In the genomic region with DNA sequence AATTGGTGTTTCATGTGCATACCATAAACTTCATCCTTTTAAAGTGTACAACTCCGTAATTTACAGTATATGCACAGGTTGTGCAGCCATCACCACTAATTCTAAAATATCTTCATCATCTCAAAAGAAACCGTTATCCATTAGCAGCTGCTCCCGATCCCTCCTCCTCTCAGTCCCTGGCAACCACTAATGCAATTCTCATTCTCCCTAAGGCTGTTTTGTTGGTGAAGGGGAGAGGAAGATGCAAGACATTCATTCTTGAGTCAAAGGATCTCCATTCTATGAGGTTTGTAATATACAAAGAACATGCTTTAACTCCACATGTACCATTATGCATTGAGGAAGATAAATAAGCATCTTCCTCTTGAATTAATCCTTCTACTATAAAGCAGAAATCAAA, we compare ENCODE assay signal across 19 cellular contexts. TPM values are rescaled to one million over a fixed set of nuclear protein-coding genes. Genes with fewer than 3 reads are reported as not detected.
"Had no signal": no experiment of that assay in that cellular context is flagged by ENCODE, and none has a peak within 500 bp of the region (broad histone marks: within the 10 kb centered on the region; RNA-seq: fewer than 3 reads in every experiment).

No MANE protein-coding gene starts in this region.

- H3K27me3 Mint-ChIP-seq: activated B cell treated with CpG ODN at 0.5 μM for 24 hours; activated CD4-positive, alpha-beta T cell treated with anti-CD3 and anti-CD28 coated beads, Interleukin-2, amount 10 ng/mL, durations not matched to agents 7 days and 5 days; natural killer cell treated with Interleukin-12 subunit alpha and Interleukin-12 subunit beta and Interleukin-15 and Interleukin-18, amount 100 ng/mL, for 72 hours had no signal

- H3K9me3 Mint-ChIP-seq: activated B cell treated with CpG ODN at 0.5 μM for 24 hours; activated CD4-positive, alpha-beta T cell treated with anti-CD3 and anti-CD28 coated beads, Interleukin-2, amount 10 ng/mL, durations not matched to agents 7 days and 5 days; activated naive CD4-positive, alpha-beta T cell treated with anti-CD3 and anti-CD28 coated beads, Interleukin-2, amount 50 U/mL, for 72 hours; immature natural killer cell; natural killer cell treated with Interleukin-12 subunit alpha and Interleukin-12 subunit beta and Interleukin-15 and Interleukin-18, amount 100 ng/mL, for 72 hours had no signal

- H3K36me3 ChIP-seq: sigmoid colon had no signal

- H3K27ac ChIP-seq: sigmoid colon had no signal

- H3K4me3 ChIP-seq: sigmoid colon had no signal

- H3K36me3 Mint-ChIP-seq: activated naive CD4-positive, alpha-beta T cell treated with anti-CD3 and anti-CD28 coated beads, Interleukin-2, amount 50 U/mL, for 72 hours; immature natural killer cell; natural killer cell treated with Interleukin-12 subunit alpha and Interleukin-12 subunit beta and Interleukin-15 and Interleukin-18, amount 100 ng/mL, for 72 hours had no signal

- H3K9me3 ChIP-seq: sigmoid colon had no signal

- H3K27ac Mint-ChIP-seq: activated B cell treated with CpG ODN at 0.5 μM for 24 hours; activated CD4-positive, alpha-beta T cell treated with anti-CD3 and anti-CD28 coated beads, Interleukin-2, amount 10 ng/mL, durations not matched to agents 7 days and 5 days; activated naive CD4-positive, alpha-beta T cell treated with anti-CD3 and anti-CD28 coated beads, Interleukin-2, amount 50 U/mL, for 72 hours; natural killer cell treated with Interleukin-12 subunit alpha and Interleukin-12 subunit beta and Interleukin-15 and Interleukin-18, amount 100 ng/mL, for 72 hours had no signal

- H3K27me3 ChIP-seq: sigmoid colon had no signal

- H3K4me3 Mint-ChIP-seq: activated B cell treated with CpG ODN at 0.5 μM for 24 hours; activated CD4-positive, alpha-beta T cell treated with anti-CD3 and anti-CD28 coated beads, Interleukin-2, amount 10 ng/mL, durations not matched to agents 7 days and 5 days; immature natural killer cell; natural killer cell treated with Interleukin-12 subunit alpha and Interleukin-12 subunit beta and Interleukin-15 and Interleukin-18, amount 100 ng/mL, for 72 hours had no signal

- DNase-seq: activated B cell treated with CpG ODN at 0.5 μM for 24 hours; activated CD4-positive, alpha-beta T cell treated with anti-CD3 and anti-CD28 coated beads, Interleukin-2, amount 10 ng/mL, durations not matched to agents 7 days and 5 days; activated effector memory CD4-positive, alpha-beta T cell treated with anti-CD3 and anti-CD28 coated beads, Interleukin-2, amount 50 U/mL, for 16 hours; amygdala; cerebellar nuclear complex; dermis blood vessel endothelial cell; immature natural killer cell; left colon; mammary epithelial cell; sigmoid colon; stimulated activated CD4-positive, alpha-beta T cell treated with anti-CD3 and anti-CD28 coated beads, Interleukin-2, amount 100 ng/mL, for 24 hours; stimulated activated naive CD4-positive, alpha-beta T cell; substantia nigra; trophoblast cell had no signal

RNA-seq across cellular contexts. Expression of a gene that starts 48.6 kb away (rescaled TPM):
- total RNA-seq: activated B cell treated with CpG ODN at 0.5 μM for 24 hours; activated CD4-positive, alpha-beta T cell treated with anti-CD3 and anti-CD28 coated beads, Interleukin-2, amount 10 ng/mL, durations not matched to agents 7 days and 5 days; activated CD8-positive, alpha-beta memory T cell treated with anti-CD3 and anti-CD28 coated beads for 36 hours; activated naive CD4-positive, alpha-beta T cell treated with anti-CD3 and anti-CD28 coated beads, Interleukin-2, amount 50 U/mL, for 72 hours; dermis blood vessel endothelial cell; left colon; natural killer cell treated with Interleukin-12 subunit alpha and Interleukin-12 subunit beta and Interleukin-15 and Interleukin-18, amount 100 ng/mL, for 72 hours; osteocyte; sigmoid colon had no signal
- polyA plus RNA-seq: esophagus, immature natural killer cell, mammary epithelial cell, sigmoid colon had no signal
